Comparison of ENCODE assay signal across 2 cellular contexts in genomic region chr4:14221176-14221575, GRCh38.
TF ChIP-seq lines count a peak whose summit lies in the region.

No MANE protein-coding gene starts in this region.

TF ChIP-seq in IMR-90, 13 proteins besides CTCF, POLR2A, EP300 and RAD21 (continued from another document):
- TF ChIP-seq SMC3 (IDR thresholded peaks at IDR 0.05; ENCODE audit: low read depth, low read length): no peak
- no peak for TF ChIP-seq BHLHE40 (IDR thresholded peaks at IDR 0.05; ENCODE audit: low read depth, low read length)
- no peak for TF ChIP-seq MAFK (IDR thresholded peaks at IDR 0.05; ENCODE audit: low read depth, low read length)
- no peak for TF ChIP-seq USF2 (IDR thresholded peaks at IDR 0.05; ENCODE audit: low read depth, low read length)
- TF ChIP-seq MAZ (IDR thresholded peaks at IDR 0.05; ENCODE audit: borderline replicate concordance, low read depth, low read length): no peak
- TF ChIP-seq RFX5 (IDR thresholded peaks at IDR 0.05; ENCODE audit: low read depth, low read length): no peak
- TF ChIP-seq CEBPB (IDR thresholded peaks at IDR 0.05; ENCODE audit: low read depth, low read length): no peak
- TF ChIP-seq RCOR1 (IDR thresholded peaks at IDR 0.05; ENCODE audit: insufficient replicate concordance, low read length): no peak

TF ChIP-seq in SK-N-SH, 30 proteins besides CTCF, POLR2A, EP300 and RAD21 (continued from another document):
- TF ChIP-seq PBX3 (IDR thresholded peaks at IDR 0.05) (no peak), TCF12 (IDR thresholded peaks at IDR 0.05) (no peak), SIN3A (IDR thresholded peaks at IDR 0.05; ENCODE audit: borderline replicate concordance, low read depth, low read length) (no peak), MEF2A (IDR thresholded peaks at IDR 0.05; ENCODE audit: borderline replicate concordance, low read depth) (no peak), USF1 (IDR thresholded peaks at IDR 0.05; ENCODE audit: borderline replicate concordance, low read depth) (no peak), MAX (IDR thresholded peaks at IDR 0.05; ENCODE audit: low read depth) (no peak), ELF1 (IDR thresholded peaks at IDR 0.05) (no peak), NFIC (IDR thresholded peaks at IDR 0.05; ENCODE audit: borderline replicate concordance) (no peak), FOXM1 (IDR thresholded peaks at IDR 0.05; ENCODE audit: low read depth) (no peak), YY1 (IDR thresholded peaks at IDR 0.05; ENCODE audit: low read depth) (no peak)
